ENCODE assay signal across 8 cellular contexts in genomic region chr3:184525337-184526157, GRCh38. TPM values are rescaled to one million over a fixed set of nuclear protein-coding genes. Genes with fewer than 3 reads are reported as not detected.
DNase-seq lines count a peak whose midpoint lies in the region; ATAC-seq, FAIRE-seq and TF ChIP-seq lines count a peak whose summit lies in the region.

No MANE protein-coding gene starts in this region.

- SMC1A ChIA-PET in GM12878 (lab: Charles Lee; ENCODE audit: uncharacterized antibody, unreplicated experiment), result no interaction called here

- no peak for TF ChIP-seq CTCF in NB4 (IDR thresholded peaks at IDR 0.05; ENCODE audit: low read depth, low read length)
- TF ChIP-seq CTCF in GM12878 (IDR thresholded peaks at IDR 0.05 in 2 of 3, conservative IDR thresholded peaks at IDR 0.05 in 1 of 3; ENCODE audit: control insufficient read depth in 2 of 3, extremely low read depth in 1 of 3, insufficient read depth in 1 of 3, low read depth in 3 of 3, low read length in 3 of 3), result no peak

- H3K36me3 Mint-ChIP-seq in immature natural killer cell, result peaks cover 0 to 3% (median 0%) of the 10 kb centered on the region in 3 donors
- H3K36me3 Mint-ChIP-seq in stimulated activated effector memory CD8-positive, alpha-beta T cell treated with anti-CD3 and anti-CD28 coated beads, Interleukin-12 subunit alpha, Interleukin-12 subunit beta, amount 100 ng/mL, for 72 hours, result no peaks in the 10 kb centered on the region

- H4K20me1 ChIP-seq in GM12878 (ENCODE audit: control insufficient read depth, insufficient read depth), result no peaks in the 10 kb centered on the region

- DNase-seq in CD1c-positive myeloid dendritic cell (ENCODE audit: extremely low spot score) (peak; percentile 46), NB4 (ENCODE audit: low read depth) (no peak), GM12878 (ENCODE audit: low read depth, low spot score) (no peak), immature natural killer cell (no peak), SIG-M5 (lab: John Stamatoyannopoulos, UW) (no peak), NCI-H82 treated with DMSO at 0.1 percent for 48 hours (lab: John Stamatoyannopoulos, UW; ENCODE audit: unreplicated experiment) (no peak)
- no peak for DNase-seq in stimulated activated effector memory CD8-positive, alpha-beta T cell treated with anti-CD3 and anti-CD28 coated beads, Interleukin-12 subunit alpha, Interleukin-12 subunit beta, amount 100 ng/mL, for 72 hours (ENCODE audit: low spot score in 2 of 2)
- no peak for DNase-seq in stimulated activated CD4-positive, alpha-beta T cell treated with anti-CD3 and anti-CD28 coated beads, Interleukin-4, amount 100 ng/mL, for 24 hours

- in situ Hi-C loops in GM12878 (cut with MboI), result no loop called here

- no peaks in the 10 kb centered on the region for H3K9me3 Mint-ChIP-seq in immature natural killer cell
- no peaks in the 10 kb centered on the region for H3K9me3 Mint-ChIP-seq in stimulated activated effector memory CD8-positive, alpha-beta T cell treated with anti-CD3 and anti-CD28 coated beads, Interleukin-12 subunit alpha, Interleukin-12 subunit beta, amount 100 ng/mL, for 72 hours

- no peak overlapping the region; the same call in 1 of the 2 replicates for H2AFZ ChIP-seq in GM12878 (ENCODE audit: control insufficient read depth, low read depth, low read length)

- H3K27me3 Mint-ChIP-seq in immature natural killer cell (ENCODE audit: low read depth in 3 of 3), result peaks cover 11 to 26% (median 14%) of the 10 kb centered on the region in 3 donors

- TF ChIP-seq POLR2A in NB4 (IDR thresholded peaks at IDR 0.05; ENCODE audit: extremely low read depth, insufficient read length) (no peak), GM12878 (IDR thresholded peaks at IDR 0.05; ENCODE audit: low read depth, low read length) (no peak)

- peaks cover 3 to 21% of the 10 kb centered on the region in 2 experiments for H3K27me3 ChIP-seq in GM12878 (replicated peaks in 1 of 2; ENCODE audit: control insufficient read depth in 2 of 2, insufficient read depth in 2 of 2, low read length in 1 of 2)

- H3K4me3 ChIP-seq in NB4 (ENCODE audit: low read depth, low read length) (peak overlapping the region; percentile 50), GM12878 (no peak overlapping the region)

- intact Hi-C loops in GM12878 (cut with micrococcal nuclease; ENCODE audit: unreplicated experiment), result no loop called here

- peaks cover 5 to 9% of the 10 kb centered on the region in 2 donors for H3K4me1 Mint-ChIP-seq in immature natural killer cell
- H3K4me1 Mint-ChIP-seq in stimulated activated effector memory CD8-positive, alpha-beta T cell treated with anti-CD3 and anti-CD28 coated beads, Interleukin-12 subunit alpha, Interleukin-12 subunit beta, amount 100 ng/mL, for 72 hours, result no peaks in the 10 kb centered on the region

- no peak overlapping the region for H3K9ac ChIP-seq in GM12878 (ENCODE audit: control insufficient read depth, insufficient read depth, low read length)

- H3K79me2 ChIP-seq in GM12878 (ENCODE audit: control insufficient read depth, insufficient read depth, low read length), result no peaks in the 10 kb centered on the region

- no peak overlapping the region for H3K27ac ChIP-seq in GM12878 (ENCODE audit: control insufficient read depth, insufficient read depth)

- no peak for ATAC-seq in GM12878
- peak; percentile 60 for ATAC-seq in stimulated activated effector memory CD8-positive, alpha-beta T cell treated with anti-CD3 and anti-CD28 coated beads, Interleukin-12 subunit alpha, Interleukin-12 subunit beta, amount 100 ng/mL, for 72 hours

- RAD21 ChIA-PET in GM12878 (lab: Charles Lee; ENCODE audit: unreplicated experiment), result no interaction called here

- BruUV-seq in GM12878 (replicated peaks; lab: Mats Ljungman, UMichigan), result no TSS peak

- H3K4me1 ChIP-seq in GM12878 (ENCODE audit: control insufficient read depth, insufficient read depth, low read length), result no peaks in the 10 kb centered on the region

- H3K36me3 ChIP-seq in GM12878 (ENCODE audit: control insufficient read depth in 2 of 2, insufficient read depth in 2 of 2, low read length in 1 of 2), result no peaks in the 10 kb centered on the region

- H3K4me3 Mint-ChIP-seq in immature natural killer cell, result peak overlapping the region; percentile 81 to 88 (median 84)
- peak overlapping the region; percentile 73 for H3K4me3 Mint-ChIP-seq in stimulated activated effector memory CD8-positive, alpha-beta T cell treated with anti-CD3 and anti-CD28 coated beads, Interleukin-12 subunit alpha, Interleukin-12 subunit beta, amount 100 ng/mL, for 72 hours

- POLR2A ChIA-PET in GM12878 (lab: Charles Lee), result interaction anchor here (0.5 kb wide), 1 partner anchor 187 kb away, joined by 4 read pairs; no protein-coding TSS in a partner anchor

- TF ChIP-seq RAD21 in GM12878 (IDR thresholded peaks at IDR 0.05; ENCODE audit: insufficient read depth, low read depth, low read length), result no peak

- 27% methylated on average over 56 of the region's 66 CpGs for WGBS in GM12878 (ENCODE audit: insufficient coverage, insufficient replicate concordance, low lambda C conversion rate, missing lambda C conversion rate)

- no peaks in the 10 kb centered on the region; the same call in 2 of the 3 replicates for H3K9me3 ChIP-seq in GM12878 (replicated peaks; ENCODE audit: control insufficient read depth, insufficient read depth, low read length)

- CTCF ChIA-PET in GM12878 (lab: Yijun Ruan, JAX), result interaction anchor here (0.8 to 1.4 kb wide), 3 partner anchors 12 to 172 kb away, joined by 3 read pairs; no protein-coding TSS in a partner anchor

- TF ChIP-seq EP300 in GM12878 (IDR thresholded peaks at IDR 0.05; ENCODE audit: borderline replicate concordance in 1 of 2, control insufficient read depth in 1 of 2, low read depth in 2 of 2, low read length in 2 of 2), result no peak

- peak overlapping the region in 2 of 6 donors; percentile 8 to 54 for H3K27ac Mint-ChIP-seq in immature natural killer cell
- H3K27ac Mint-ChIP-seq in stimulated activated effector memory CD8-positive, alpha-beta T cell treated with anti-CD3 and anti-CD28 coated beads, Interleukin-12 subunit alpha, Interleukin-12 subunit beta, amount 100 ng/mL, for 72 hours, result peak overlapping the region; percentile 64

- no peak for FAIRE-seq in GM12878 (lab: Jason Lieb, UNC)

- peak overlapping the region; percentile 44; the same call in 1 of the 2 replicates for H3K4me2 ChIP-seq in GM12878 (ENCODE audit: control insufficient read depth, insufficient read depth)

TF ChIP-seq in GM12878, 131 proteins besides CTCF, POLR2A, EP300 and RAD21 (continues in another document):
- TF ChIP-seq RELA (IDR thresholded peaks at IDR 0.05; ENCODE audit: borderline replicate concordance, partially characterized antibody) (no peak), CBX5 (IDR thresholded peaks at IDR 0.05; ENCODE audit: low read depth) (no peak), STAT1 (conservative IDR thresholded peaks at IDR 0.05) (no peak), TCF12 (IDR thresholded peaks at IDR 0.05; ENCODE audit: low read depth, low read length) (no peak), SREBF1 (IDR thresholded peaks at IDR 0.05; ENCODE audit: low read length) (no peak), PAX5 (IDR thresholded peaks at IDR 0.05; ENCODE audit: borderline replicate concordance, low read depth, low read length) (no peak)
- TF ChIP-seq, protein P1, sequence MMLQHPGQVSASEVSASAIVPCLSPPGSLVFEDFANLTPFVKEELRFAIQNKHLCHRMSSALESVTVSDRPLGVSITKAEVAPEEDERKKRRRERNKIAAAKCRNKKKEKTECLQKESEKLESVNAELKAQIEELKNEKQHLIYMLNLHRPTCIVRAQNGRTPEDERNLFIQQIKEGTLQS (IDR thresholded peaks at IDR 0.05; ENCODE audit: borderline replicate concordance, extremely low read depth, low read depth, low read length), result no peak

RNA-seq across cellular contexts. Expression of gene EPHB3, which starts 36.0 kb away (rescaled TPM):
- not detected in 2 replicates for total RNA-seq in GM12878 (2013; cell fraction: nucleolus; rRNA removed)
- total RNA-seq in GM12878 (2014; rRNA removed) (not detected in 2 replicates), GM12878 (2014; rRNA removed; fragmentation: Illumina TruSeq; extraction: Trizol) (not detected in 2 replicates), GM12878 (2021) (0.13 TPM in 1 of 2 replicates, not detected in the other)
- polyA plus RNA-seq in GM12878 (2011; ENCODE audit: low read depth), result not detected
- polyA plus RNA-seq in GM12878 (2011; rRNA removed) (not detected in 2 replicates), GM12878 (2014; fragmentation: Illumina TruSeq; extraction: Trizol) (not detected in 2 replicates), GM12878 (2014; fragmentation: Nextera tagmentation; extraction: Ambion mirVana) (not detected), GM12878 (2014; rRNA removed) (not detected in 2 replicates), GM12878 (2016; fragmentation: Nextera tagmentation; extraction: Ambion mirVana) (under 1 TPM in 1 of 2 experiments, not detected in 1; 0.09 TPM), immature natural killer cell (1 to 10 TPM in 1 of 3 donors, not detected in 2; 3.0 TPM)
- polyA plus RNA-seq in GM12878 (2011; cell fraction: cytosol; rRNA removed), result 0.01 TPM in 1 of 2 replicates, not detected in the other
- polyA plus RNA-seq in GM12878 (2011; cell fraction: nucleus; rRNA removed), result 0.03 and 0.15 TPM in 2 replicates
- 0.03 and 0.14 TPM in 2 replicates for polyA plus RNA-seq in GM12878 (2012)
- not detected in 2 replicates for polyA minus RNA-seq in GM12878 (2011; rRNA and poly(A)+ RNA removed)
- polyA minus RNA-seq in GM12878 (2011; cell fraction: cytosol; rRNA and poly(A)+ RNA removed), result not detected in 2 replicates
- not detected in 2 replicates for polyA minus RNA-seq in GM12878 (2011; cell fraction: nucleus; rRNA and poly(A)+ RNA removed)
